Comparison of ENCODE assay signal across 8 cellular contexts in genomic region chr18:13159579-13159978, GRCh38. TPM values are rescaled to one million over a fixed set of nuclear protein-coding genes. Genes with fewer than 3 reads are reported as not detected.
DNase-seq lines count a peak whose midpoint lies in the region; ATAC-seq and TF ChIP-seq lines count a peak whose summit lies in the region.

No MANE protein-coding gene starts in this region.

- H3K27ac ChIP-seq in transverse colon = no peak overlapping the region

- H3K9me3 ChIP-seq in NT2/D1 (ENCODE audit: insufficient read depth, low read length) = peaks cover 21% of the 10 kb centered on the region; the same call in 1 of the 2 replicates
- H3K9me3 ChIP-seq in transverse colon = peaks cover 21 to 24% of the 10 kb centered on the region in 2 donors

- TF ChIP-seq EP300 in transverse colon (IDR thresholded peaks at IDR 0.05; ENCODE audit: low read depth) = no peak

- no peaks in the 10 kb centered on the region for H3K4me1 ChIP-seq in NT2/D1 (ENCODE audit: insufficient read depth, insufficient read length)
- H3K4me1 ChIP-seq in transverse colon = no peaks in the 10 kb centered on the region

- peak; percentile 71 to 83 (median 78) for TF ChIP-seq CTCF in transverse colon (IDR thresholded peaks at IDR 0.05)

- WGBS in transverse colon (ENCODE audit: low coverage in 1 of 2), 2 donors = 29 to 49% methylated on average over 4 to 5 of the region's 5 CpGs

- H3K4me3 ChIP-seq in NT2/D1 (ENCODE audit: insufficient read length, low read depth) (no peak overlapping the region), transverse colon (no peak overlapping the region)

- ATAC-seq in GM18517 (IDR thresholded peaks at IDR 0.05; ENCODE audit: unreplicated experiment) (no peak), GM19324 (IDR thresholded peaks at IDR 0.05; ENCODE audit: low FRiP score, unreplicated experiment) (no peak)

- H3K27me3 ChIP-seq in NT2/D1 (ENCODE audit: insufficient read depth, insufficient read length) (no peaks in the 10 kb centered on the region), transverse colon (no peaks in the 10 kb centered on the region)

- H3K36me3 ChIP-seq in NT2/D1 (ENCODE audit: insufficient read depth, insufficient read length, low read length) (no peaks in the 10 kb centered on the region), transverse colon (no peaks in the 10 kb centered on the region)

- DNase-seq in EH (ENCODE audit: low read depth) (peak; percentile 73), HS-5 (ENCODE audit: low read depth) (peak; percentile 14), NT2/D1 (ENCODE audit: low read depth, low spot score) (peak; percentile 54), left kidney (ENCODE audit: low read depth, low spot score) (peak; percentile 78), transverse colon (no peak)
- peak; percentile 48 for DNase-seq in central memory CD4-positive, alpha-beta T cell

- no peak overlapping the region for H3K9ac ChIP-seq in NT2/D1 (ENCODE audit: insufficient read length, low read depth)

- intact Hi-C loops in transverse colon (cut with DNase I; ENCODE audit: low total_unique reads) = no loop called here

- TF ChIP-seq POLR2A in transverse colon (IDR thresholded peaks at IDR 0.05) = no peak

- in situ Hi-C loops in transverse colon (cut with MboI; ENCODE audit: low pct_ligation_motif_present in 1 of 4, low pct_unique_long_range_greater_than_20kb in 1 of 4, low sequenced_read_pairs in 3 of 4) = loop anchor here in 2 of 4 donors (25.0 kb wide), 2 partner anchors 122 to 422 kb away; no protein-coding TSS in a partner anchor

RNA-seq across cellular contexts. Expression of gene LDLRAD4, which starts 59.0 kb away (rescaled TPM):
- 100 to 1,000 TPM in 1 of 4 donors, 10 to 100 TPM in 3; 34.8 to 277 (median 60.6) TPM for total RNA-seq in transverse colon
